In the genomic region with DNA sequence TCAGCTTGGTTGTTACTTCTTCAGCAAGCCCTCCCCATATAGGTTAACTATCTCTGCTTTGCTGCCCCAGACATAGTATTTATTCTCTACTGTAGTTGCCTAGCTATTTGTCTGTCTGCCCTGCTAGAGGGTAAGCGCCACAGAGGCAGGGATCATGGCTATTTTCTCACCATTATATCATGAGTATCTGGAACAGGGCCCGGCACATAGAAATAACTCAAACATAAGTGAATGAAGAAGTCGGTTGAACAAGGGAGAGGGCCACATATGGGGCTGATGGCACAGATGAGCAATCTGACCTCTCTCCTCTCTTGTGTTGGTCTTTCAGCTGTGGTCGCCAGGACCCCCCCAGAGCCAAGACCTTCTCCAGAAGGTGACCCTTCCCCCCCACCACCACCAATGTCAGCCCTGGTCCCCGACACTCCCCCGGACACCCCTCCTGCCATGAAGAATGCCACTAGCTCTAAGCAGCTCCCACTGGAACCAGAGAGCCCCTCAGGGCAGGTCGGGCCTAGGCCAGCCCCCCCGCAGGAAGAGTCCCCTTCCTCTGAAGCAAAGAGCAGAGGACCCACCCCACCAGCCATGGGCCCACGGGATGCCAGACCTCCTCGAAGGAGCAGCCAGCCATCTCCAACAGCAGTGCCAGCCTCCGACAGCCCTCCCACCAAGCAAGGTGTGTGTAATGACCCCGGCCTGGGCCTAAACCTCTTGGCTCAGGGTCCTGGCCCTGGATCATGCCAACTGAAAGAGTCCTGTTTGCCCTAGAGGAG, we compare ENCODE assay signal across 14 cellular contexts. TPM values are rescaled to one million over a fixed set of nuclear protein-coding genes. Genes with fewer than 3 reads are reported as not detected.
DNase-seq lines count a peak whose midpoint lies in the region; ATAC-seq and TF ChIP-seq lines count a peak whose summit lies in the region.
"Had no signal": no experiment of that assay in that cellular context is flagged by ENCODE, and none has a peak within 500 bp of the region (broad histone marks: within the 10 kb centered on the region; RNA-seq: fewer than 3 reads in every experiment).

No MANE protein-coding gene starts in this region.

- H3K36me3 Mint-ChIP-seq in activated naive CD8-positive, alpha-beta T cell: no peaks in the 10 kb centered on the region
- H3K36me3 Mint-ChIP-seq in activated naive CD8-positive, alpha-beta T cell treated with anti-CD3 and anti-CD28 coated beads for 36 hours: peaks cover 11% of the 10 kb centered on the region
- peaks cover 74% of the 10 kb centered on the region for H3K36me3 Mint-ChIP-seq in central memory CD8-positive, alpha-beta T cell (ENCODE audit: insufficient read depth)
- peaks cover 26% of the 10 kb centered on the region for H3K36me3 Mint-ChIP-seq in mesothelial cell of epicardium
- H3K36me3 Mint-ChIP-seq in activated CD4-positive, alpha-beta T cell treated with anti-CD3 and anti-CD28 coated beads, Interleukin-2, amount 10 ng/mL, durations not matched to agents 24 days and 14 days (ENCODE audit: low read depth): peaks cover 53% of the 10 kb centered on the region

- no peak for TF ChIP-seq CTCF in mesothelial cell of epicardium (IDR thresholded peaks at IDR 0.05; ENCODE audit: unreplicated experiment)
- TF ChIP-seq CTCF in tibial artery (IDR thresholded peaks at IDR 0.05): no peak

- intact Hi-C loops in tibial artery (cut with DNase I; ENCODE audit: low total_unique reads): no loop called here
- intact Hi-C loops in activated CD4-positive, alpha-beta T cell treated with anti-CD3 and anti-CD28 coated beads, Interleukin-2, amount 10 ng/mL, durations not matched to agents 24 days and 14 days (cut with micrococcal nuclease): no loop called here

- no peaks in the 10 kb centered on the region for H3K9me3 ChIP-seq in tibial artery
- H3K9me3 ChIP-seq: HAP-1 had no signal

- H3K4me1 Mint-ChIP-seq in activated naive CD8-positive, alpha-beta T cell (ENCODE audit: low read depth): peaks cover 44% of the 10 kb centered on the region
- peaks cover 26% of the 10 kb centered on the region for H3K4me1 Mint-ChIP-seq in activated naive CD8-positive, alpha-beta T cell treated with anti-CD3 and anti-CD28 coated beads for 36 hours
- peaks cover 43% of the 10 kb centered on the region for H3K4me1 Mint-ChIP-seq in central memory CD8-positive, alpha-beta T cell
- peaks cover 7% of the 10 kb centered on the region for H3K4me1 Mint-ChIP-seq in mesothelial cell of epicardium
- peaks cover 16% of the 10 kb centered on the region for H3K4me1 Mint-ChIP-seq in activated CD4-positive, alpha-beta T cell treated with anti-CD3 and anti-CD28 coated beads, Interleukin-2, amount 10 ng/mL, durations not matched to agents 24 days and 14 days

- H3K27me3 ChIP-seq in tibial artery: no peaks in the 10 kb centered on the region

- peak overlapping the region; percentile 41 for H3K27ac Mint-ChIP-seq in activated naive CD8-positive, alpha-beta T cell
- no peak overlapping the region for H3K27ac Mint-ChIP-seq in activated naive CD8-positive, alpha-beta T cell treated with anti-CD3 and anti-CD28 coated beads for 36 hours
- H3K27ac Mint-ChIP-seq in central memory CD8-positive, alpha-beta T cell (ENCODE audit: low read depth): peak overlapping the region; percentile 75
- H3K27ac Mint-ChIP-seq in mesothelial cell of epicardium: peak overlapping the region; percentile 30
- H3K27ac Mint-ChIP-seq in activated CD4-positive, alpha-beta T cell treated with anti-CD3 and anti-CD28 coated beads, Interleukin-2, amount 10 ng/mL, durations not matched to agents 24 days and 14 days: no peak overlapping the region

- H3K4me1 ChIP-seq in tibial artery: peaks cover 4 to 68% (median 51%) of the 10 kb centered on the region in 4 donors
- H3K4me1 ChIP-seq: HAP-1 had no signal

- H3K9me3 Mint-ChIP-seq in activated naive CD8-positive, alpha-beta T cell (ENCODE audit: low read depth): no peaks in the 10 kb centered on the region
- no peaks in the 10 kb centered on the region for H3K9me3 Mint-ChIP-seq in activated naive CD8-positive, alpha-beta T cell treated with anti-CD3 and anti-CD28 coated beads for 36 hours
- no peaks in the 10 kb centered on the region for H3K9me3 Mint-ChIP-seq in central memory CD8-positive, alpha-beta T cell
- no peaks in the 10 kb centered on the region for H3K9me3 Mint-ChIP-seq in mesothelial cell of epicardium
- H3K9me3 Mint-ChIP-seq in activated CD4-positive, alpha-beta T cell treated with anti-CD3 and anti-CD28 coated beads, Interleukin-2, amount 10 ng/mL, durations not matched to agents 24 days and 14 days: no peaks in the 10 kb centered on the region
- H3K9me3 Mint-ChIP-seq: activated T-cell treated with anti-CD3 and anti-CD28 coated beads, Interleukin-2, amount 50 U/mL, for 4 hours had no signal

- no peak for DNase-seq in activated naive CD8-positive, alpha-beta T cell treated with anti-CD3 and anti-CD28 coated beads for 36 hours
- no peak for DNase-seq in central memory CD8-positive, alpha-beta T cell (ENCODE audit: low spot score in 2 of 2)
- DNase-seq in mesothelial cell of epicardium (ENCODE audit: low spot score in 2 of 2, unreplicated experiment in 2 of 2) (no peak), tibial artery (no peak)
- no peak for DNase-seq in activated CD4-positive, alpha-beta T cell treated with anti-CD3 and anti-CD28 coated beads, Interleukin-2, amount 10 ng/mL, durations not matched to agents 24 days and 14 days
- no peak for DNase-seq in activated CD4-positive, alpha-beta T cell treated with anti-CD3 and anti-CD28 coated beads for 1 hour
- DNase-seq: activated T-cell treated with anti-CD3 and anti-CD28 coated beads, Interleukin-2, amount 50 U/mL, for 4 hours; DMS153 had no signal

- peak overlapping the region; percentile 49 to 51 for H3K27ac ChIP-seq in tibial artery

- no peaks in the 10 kb centered on the region for H3K27me3 Mint-ChIP-seq in activated naive CD8-positive, alpha-beta T cell
- no peaks in the 10 kb centered on the region for H3K27me3 Mint-ChIP-seq in activated naive CD8-positive, alpha-beta T cell treated with anti-CD3 and anti-CD28 coated beads for 36 hours
- no peaks in the 10 kb centered on the region for H3K27me3 Mint-ChIP-seq in central memory CD8-positive, alpha-beta T cell
- no peaks in the 10 kb centered on the region for H3K27me3 Mint-ChIP-seq in mesothelial cell of epicardium (ENCODE audit: low read depth)
- no peaks in the 10 kb centered on the region for H3K27me3 Mint-ChIP-seq in activated CD4-positive, alpha-beta T cell treated with anti-CD3 and anti-CD28 coated beads, Interleukin-2, amount 10 ng/mL, durations not matched to agents 24 days and 14 days

- no peak overlapping the region for H3K4me3 ChIP-seq in tibial artery
- H3K4me3 ChIP-seq: HAP-1, skin epidermis had no signal

- H3K4me3 Mint-ChIP-seq in activated naive CD8-positive, alpha-beta T cell: no peak overlapping the region
- no peak overlapping the region for H3K4me3 Mint-ChIP-seq in activated naive CD8-positive, alpha-beta T cell treated with anti-CD3 and anti-CD28 coated beads for 36 hours
- H3K4me3 Mint-ChIP-seq in central memory CD8-positive, alpha-beta T cell: no peak overlapping the region
- H3K4me3 Mint-ChIP-seq in mesothelial cell of epicardium: no peak overlapping the region
- no peak overlapping the region for H3K4me3 Mint-ChIP-seq in activated CD4-positive, alpha-beta T cell treated with anti-CD3 and anti-CD28 coated beads, Interleukin-2, amount 10 ng/mL, durations not matched to agents 24 days and 14 days
- H3K4me3 Mint-ChIP-seq: activated T-cell treated with anti-CD3 and anti-CD28 coated beads, Interleukin-2, amount 50 U/mL, for 4 hours had no signal

- H3K36me3 ChIP-seq in tibial artery: peaks cover 41 to 67% (median 61%) of the 10 kb centered on the region in 3 donors

- ATAC-seq in central memory CD8-positive, alpha-beta T cell (replicated peaks; ENCODE audit: extremely low read depth, poor library complexity, severe bottlenecking): no peak
- no peak for ATAC-seq in HG03520 (IDR thresholded peaks at IDR 0.05; ENCODE audit: unreplicated experiment)
- ATAC-seq: activated CD4-positive, CD25-positive, alpha-beta regulatory T cell treated with anti-CD3 and anti-CD28 coated beads, Interleukin-2, amount 50 U/mL, for 24 hours; activated T-cell treated with anti-CD3 and anti-CD28 coated beads, Interleukin-2, amount 50 U/mL, for 4 hours; left lobe of liver had no signal

RNA-seq across cellular contexts. Expression of a gene that starts 14.9 kb away (rescaled TPM):
- 100 to 1,000 TPM; 158 to 168 TPM for total RNA-seq in activated naive CD8-positive, alpha-beta T cell treated with anti-CD3 and anti-CD28 coated beads for 36 hours
- 97.8 to 103 TPM (median 101 TPM) in 3 replicates for total RNA-seq in mesothelial cell of epicardium
- total RNA-seq in activated CD4-positive, alpha-beta T cell treated with anti-CD3 and anti-CD28 coated beads, Interleukin-2, amount 10 ng/mL, durations not matched to agents 24 days and 14 days: 170 and 177 TPM in 2 replicates

RNA-seq across cellular contexts. Expression of a gene that starts 21.5 kb away (rescaled TPM):
- total RNA-seq in activated naive CD8-positive, alpha-beta T cell treated with anti-CD3 and anti-CD28 coated beads for 36 hours: 10 to 100 TPM; 58.0 to 59.4 TPM
- 64.8 to 68.5 TPM (median 68.5 TPM) in 3 replicates for total RNA-seq in mesothelial cell of epicardium
- total RNA-seq in activated CD4-positive, alpha-beta T cell treated with anti-CD3 and anti-CD28 coated beads, Interleukin-2, amount 10 ng/mL, durations not matched to agents 24 days and 14 days: 71.2 and 72.4 TPM in 2 replicates

RNA-seq across cellular contexts. Expression of a gene that starts 45.8 kb away (rescaled TPM):
- 1 to 10 TPM; 1.8 to 1.9 TPM for total RNA-seq in activated naive CD8-positive, alpha-beta T cell treated with anti-CD3 and anti-CD28 coated beads for 36 hours
- total RNA-seq in mesothelial cell of epicardium: 9.0 to 10.5 TPM (median 10.4 TPM) in 3 replicates
- 0.12 TPM in 2 replicates for total RNA-seq in activated CD4-positive, alpha-beta T cell treated with anti-CD3 and anti-CD28 coated beads, Interleukin-2, amount 10 ng/mL, durations not matched to agents 24 days and 14 days

RNA-seq across cellular contexts. Expression of a gene that starts 53.4 kb away (rescaled TPM):
- 100 to 1,000 TPM; 159 TPM for total RNA-seq in activated naive CD8-positive, alpha-beta T cell treated with anti-CD3 and anti-CD28 coated beads for 36 hours
- 117 to 121 TPM (median 119 TPM) in 3 replicates for total RNA-seq in mesothelial cell of epicardium
- total RNA-seq in activated CD4-positive, alpha-beta T cell treated with anti-CD3 and anti-CD28 coated beads, Interleukin-2, amount 10 ng/mL, durations not matched to agents 24 days and 14 days: 157 and 161 TPM in 2 replicates

Comparison
In these comparisons a context has a peak if more than half of its experiments do, and no peak if none do; other contexts are left out.
1. H3K27ac Mint-ChIP-seq: peak in activated naive CD8-positive, alpha-beta T cell (single experiment), central memory CD8-positive, alpha-beta T cell (single experiment) and mesothelial cell of epicardium (single experiment); none in activated naive CD8-positive, alpha-beta T cell treated with anti-CD3 and anti-CD28 coated beads for 36 hours (single experiment) and activated CD4-positive, alpha-beta T cell treated with anti-CD3 and anti-CD28 coated beads, Interleukin-2, amount 10 ng/mL, durations not matched to agents 24 days and 14 days (single experiment).